In the genomic region with DNA sequence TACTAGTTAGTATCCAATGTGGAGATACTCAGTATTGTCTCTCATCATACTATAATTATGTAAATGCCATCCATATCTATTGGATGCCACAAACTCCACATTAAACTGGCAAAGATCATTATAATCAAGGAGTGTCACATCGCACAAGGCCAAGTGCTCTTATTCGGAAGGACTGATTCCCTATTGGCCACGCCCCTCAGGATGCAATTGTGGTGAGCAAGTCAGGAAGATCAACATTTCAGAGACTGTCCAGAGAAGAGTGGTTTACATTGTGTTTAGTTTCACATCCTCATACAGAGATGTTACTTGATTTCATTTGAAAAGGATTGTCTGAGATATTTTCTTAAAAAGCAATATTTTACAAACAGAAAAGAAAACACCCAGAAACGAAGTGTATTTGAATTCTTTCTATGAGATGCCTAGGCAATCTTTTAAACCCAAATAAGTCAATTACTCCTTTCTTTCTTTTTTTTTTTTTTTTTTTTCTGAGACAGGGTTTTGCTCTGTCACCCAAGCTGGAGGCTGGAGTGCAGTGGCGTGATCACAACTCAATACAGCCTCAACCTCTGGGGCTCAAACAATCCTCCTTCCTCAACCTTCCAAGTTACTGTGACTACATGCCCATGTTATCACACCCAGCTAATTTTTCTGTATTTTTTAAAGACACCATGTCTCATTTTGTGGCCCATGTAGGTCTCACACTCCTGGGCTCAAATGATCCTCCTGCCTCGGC, we compare ENCODE assay signal across 10 cellular contexts.
DNase-seq lines count a peak whose midpoint lies in the region; ATAC-seq lines count a peak whose summit lies in the region.
"Had no signal": no experiment of that assay in that cellular context is flagged by ENCODE, and none has a peak within 500 bp of the region (broad histone marks: within the 10 kb centered on the region; RNA-seq: fewer than 3 reads in every experiment).

No MANE protein-coding gene starts in this region.

- no peaks in the 10 kb centered on the region for H3K27me3 ChIP-seq in BLaER1

- H3K9me3 ChIP-seq in BLaER1, result no peaks in the 10 kb centered on the region

- peak overlapping the region; percentile 32 for H3K4me2 ChIP-seq in BLaER1
- H3K4me2 ChIP-seq: KMS-11 had no signal

- H4K20me1 ChIP-seq in BLaER1, result no peaks in the 10 kb centered on the region

- no peak overlapping the region for H3K9ac ChIP-seq in BLaER1
- H3K9ac ChIP-seq: KMS-11 had no signal

- H3K36me3 ChIP-seq in BLaER1, result no peaks in the 10 kb centered on the region

- DNase-seq in LHCN-M2 (ENCODE audit: low read depth) (peak; percentile 67), fibroblast of peridontal ligament (ENCODE audit: extremely low read depth) (peak; percentile 60), NCI-H69 (lab: John Stamatoyannopoulos, UW) (no peak), activated T-cell treated with anti-CD3 and anti-CD28 coated beads for 4 hours (no peak), cortex of kidney (lab: John Stamatoyannopoulos, UW) (no peak)
- DNase-seq: activated CD8-positive, alpha-beta memory T cell treated with anti-CD3 and anti-CD28 coated beads for 24 hours had no signal

- no peak overlapping the region for H3K4me3 ChIP-seq in BLaER1

- H3K4me1 ChIP-seq in BLaER1, result peaks cover 18% of the 10 kb centered on the region

- no peak overlapping the region for H3K27ac ChIP-seq in BLaER1
- H3K27ac ChIP-seq: KMS-11 had no signal

- ATAC-seq in GM21515 (IDR thresholded peaks at IDR 0.05; ENCODE audit: unreplicated experiment), result peak; percentile 87
- no peak for ATAC-seq in GM21381 (IDR thresholded peaks at IDR 0.05; ENCODE audit: unreplicated experiment)

Comparison
In these comparisons a context has a peak if more than half of its experiments do, and no peak if none do; other contexts are left out.
1. DNase-seq: peak in LHCN-M2 (single experiment) and fibroblast of peridontal ligament (single experiment); none in NCI-H69 (single experiment), activated T-cell treated with anti-CD3 and anti-CD28 coated beads for 4 hours (single experiment) and cortex of kidney (single experiment).